ENCODE assay signal across 8 cellular contexts in genomic region chr4:127732623-127733199, GRCh38. TPM values are rescaled to one million over a fixed set of nuclear protein-coding genes. Genes with fewer than 3 reads are reported as not detected.
DNase-seq lines count a peak whose midpoint lies in the region; ATAC-seq and TF ChIP-seq lines count a peak whose summit lies in the region.

No MANE protein-coding gene starts in this region.

- no peaks in the 10 kb centered on the region for H3K4me1 Mint-ChIP-seq in activated naive CD8-positive, alpha-beta T cell treated with anti-CD3 and anti-CD28 coated beads, Interleukin-2, amount 50 U/mL, for 24 hours

- H3K9me3 ChIP-seq in RWPE2 (ENCODE audit: severe bottlenecking) (no peaks in the 10 kb centered on the region), psoas muscle (no peaks in the 10 kb centered on the region)

- 19 to 23% (median 19%) methylated on average over 7 of the region's 7 CpGs for WGBS in psoas muscle, 3 donors

- H3K4me3 ChIP-seq in Jurkat, Clone E6-1 (ENCODE audit: low read length), result no peak overlapping the region
- H3K4me3 ChIP-seq in RWPE2 (ENCODE audit: severe bottlenecking), result no peak overlapping the region
- no peak overlapping the region for H3K4me3 ChIP-seq in fibroblast of the aortic adventitia (ENCODE audit: low read depth, low read length)
- no peak overlapping the region for H3K4me3 ChIP-seq in psoas muscle

- no peaks in the 10 kb centered on the region for H3K36me3 Mint-ChIP-seq in activated naive CD8-positive, alpha-beta T cell treated with anti-CD3 and anti-CD28 coated beads, Interleukin-2, amount 50 U/mL, for 24 hours (ENCODE audit: low read depth)

- intact Hi-C loops in psoas muscle (cut with DNase I), result loop anchor here (1.0 to 5.0 kb wide), 2 partner anchors 125 to 126 kb away; no protein-coding TSS in a partner anchor

- H3K36me3 ChIP-seq in RWPE2 (ENCODE audit: low read depth) (no peaks in the 10 kb centered on the region), psoas muscle (ENCODE audit: insufficient read depth in 1 of 2, low read depth in 1 of 2) (no peaks in the 10 kb centered on the region)

- H3K4me3 Mint-ChIP-seq in activated naive CD8-positive, alpha-beta T cell treated with anti-CD3 and anti-CD28 coated beads, Interleukin-2, amount 50 U/mL, for 24 hours, result no peak overlapping the region

- no peaks in the 10 kb centered on the region for H3K9me3 Mint-ChIP-seq in activated naive CD8-positive, alpha-beta T cell treated with anti-CD3 and anti-CD28 coated beads, Interleukin-2, amount 50 U/mL, for 24 hours

- ATAC-seq in GM21515 (IDR thresholded peaks at IDR 0.05; ENCODE audit: unreplicated experiment), result peak; percentile 79
- ATAC-seq in RWPE2 (ENCODE audit: low read depth), result peak; percentile 91
- peak in 3 of 4 donors; percentile 25 to 42 (median 36) for ATAC-seq in psoas muscle
- ATAC-seq in activated naive CD8-positive, alpha-beta T cell treated with anti-CD3 and anti-CD28 coated beads, Interleukin-2, amount 50 U/mL, for 24 hours, result no peak

- TF ChIP-seq CTCF in RWPE2 (IDR thresholded peaks at IDR 0.05; ENCODE audit: poor library complexity, severe bottlenecking) (peak; percentile 80), fibroblast of the aortic adventitia (IDR thresholded peaks at IDR 0.05; ENCODE audit: insufficient read depth, low read length) (peak; percentile 66), psoas muscle (IDR thresholded peaks at IDR 0.05) (peak; percentile 54)

- DNase-seq in GM03348 (ENCODE audit: low spot score), result peak; percentile 72
- DNase-seq in Jurkat, Clone E6-1 (ENCODE audit: low read depth, low spot score), result peak; percentile 34
- DNase-seq in RWPE2 (ENCODE audit: low spot score), result no peak
- peak; percentile 72 for DNase-seq in fibroblast of the aortic adventitia (ENCODE audit: low read depth)
- no peak for DNase-seq in psoas muscle
- DNase-seq in NCI-H774 (lab: John Stamatoyannopoulos, UW), result no peak
- no peak for DNase-seq in activated naive CD8-positive, alpha-beta T cell treated with anti-CD3 and anti-CD28 coated beads, Interleukin-2, amount 50 U/mL, for 24 hours

- H3K27ac ChIP-seq in RWPE2 (ENCODE audit: poor library complexity, severe bottlenecking), result no peak overlapping the region
- H3K27ac ChIP-seq in psoas muscle, result no peak overlapping the region

- H3K4me1 ChIP-seq in RWPE2 (ENCODE audit: insufficient read depth, poor library complexity, severe bottlenecking), result no peaks in the 10 kb centered on the region
- no peaks in the 10 kb centered on the region for H3K4me1 ChIP-seq in psoas muscle

- H3K27ac Mint-ChIP-seq in activated naive CD8-positive, alpha-beta T cell treated with anti-CD3 and anti-CD28 coated beads, Interleukin-2, amount 50 U/mL, for 24 hours, result no peak overlapping the region

- H3K27me3 ChIP-seq in RWPE2 (ENCODE audit: insufficient read depth, poor library complexity, severe bottlenecking) (no peaks in the 10 kb centered on the region), psoas muscle (ENCODE audit: insufficient read depth in 3 of 3, low read length in 2 of 3) (no peaks in the 10 kb centered on the region)

- no peaks in the 10 kb centered on the region for H3K27me3 Mint-ChIP-seq in activated naive CD8-positive, alpha-beta T cell treated with anti-CD3 and anti-CD28 coated beads, Interleukin-2, amount 50 U/mL, for 24 hours

RNA-seq across cellular contexts. Expression of gene SLC25A31, which starts 2.5 kb away (rescaled TPM):
- polyA plus RNA-seq in Jurkat, Clone E6-1 (2012; ENCODE audit: insufficient read depth, insufficient read length), result not detected
- not detected in 2 replicates for total RNA-seq in fibroblast of the aortic adventitia (ENCODE audit: low replicate concordance)
- total RNA-seq in psoas muscle, result not detected
- polyA plus RNA-seq in psoas muscle, result under 1 TPM in 1 of 3 donors, not detected in 2; 0.05 TPM

RNA-seq across cellular contexts. Expression of gene HSPA4L, which starts 49.4 kb away (rescaled TPM):
- polyA plus RNA-seq in Jurkat, Clone E6-1 (2012; ENCODE audit: insufficient read depth, insufficient read length), result 27.9 TPM
- total RNA-seq in fibroblast of the aortic adventitia (ENCODE audit: low replicate concordance), result 10.7 and 10.9 TPM in 2 replicates
- total RNA-seq in psoas muscle, result 1 to 10 TPM; 1.6 to 8.2 (median 5.0) TPM
- polyA plus RNA-seq in psoas muscle, result 1 to 10 TPM in 1 of 3 donors, under 1 TPM in 2; 0.36 to 4.1 (median 0.86) TPM

Comparison
In these comparisons a context has a peak if more than half of its experiments do, and no peak if none do; other contexts are left out.
1. DNase-seq: peak in GM03348 (single experiment), Jurkat, Clone E6-1 (single experiment) and fibroblast of the aortic adventitia (single experiment); none in RWPE2 (single experiment), psoas muscle (0 of 2), NCI-H774 (single experiment) and activated naive CD8-positive, alpha-beta T cell treated with anti-CD3 and anti-CD28 coated beads, Interleukin-2, amount 50 U/mL, for 24 hours (single experiment).
2. Peak in every context shown above with its lines, with median percentiles within 50 percentile points of each other: CTCF ChIP-seq.